Comparison of ENCODE assay signal across 35 cellular contexts in genomic region chr3:107654218-107654617, GRCh38.
"Had no signal": no experiment of that assay in that cellular context is flagged by ENCODE, and none has a peak within 500 bp of the region (broad histone marks: within the 10 kb centered on the region; RNA-seq: fewer than 3 reads in every experiment).

No MANE protein-coding gene starts in this region.

- H3K27ac ChIP-seq: brain microvascular endothelial cell, esophagus muscularis mucosa, foreskin keratinocyte, gastrocnemius medialis, heart left ventricle, WERI-Rb-1 had no signal

- H3K36me3 ChIP-seq: brain microvascular endothelial cell, esophagus muscularis mucosa, gastrocnemius medialis, heart left ventricle, WERI-Rb-1 had no signal

- H3K4me3 Mint-ChIP-seq: activated B cell treated with CpG ODN at 0.5 μM for 24 hours; activated CD8-positive, alpha-beta T cell treated with anti-CD3 and anti-CD28 coated beads for 36 hours; activated naive CD8-positive, alpha-beta T cell treated with anti-CD3 and anti-CD28 coated beads, Interleukin-2, amount 10 ng/mL, durations not matched to agents 7 days and 5 days; activated T-cell treated with anti-CD3 and anti-CD28 coated beads, Interleukin-2, amount 50 U/mL, for 4 hours; activated T-helper 17 cell treated with anti-CD3 and anti-CD28 coated beads, Interleukin-2, amount 50 U/mL, for 72 hours; effector memory CD8-positive, alpha-beta T cell; T-helper 17 cell; T-helper 2 cell treated with Interferon-gamma antibody and Interleukin-4, amounts not matched to agents 5 μg/mL and 100 μg/mL, for 36 hours had no signal

- H3K9me3 ChIP-seq: esophagus muscularis mucosa, gastrocnemius medialis, heart left ventricle had no signal

- H3K4me3 ChIP-seq: esophagus muscularis mucosa, gastrocnemius medialis, heart left ventricle had no signal

- H3K27ac Mint-ChIP-seq: activated B cell treated with CpG ODN at 0.5 μM for 24 hours; activated CD8-positive, alpha-beta T cell treated with anti-CD3 and anti-CD28 coated beads for 36 hours; activated naive CD4-positive, alpha-beta T cell treated with anti-CD3 and anti-CD28 coated beads, Interleukin-2, amount 50 U/mL, for 72 hours; activated naive CD8-positive, alpha-beta T cell treated with anti-CD3 and anti-CD28 coated beads, Interleukin-2, amount 10 ng/mL, durations not matched to agents 7 days and 5 days; activated T-helper 17 cell treated with anti-CD3 and anti-CD28 coated beads, Interleukin-2, amount 50 U/mL, for 72 hours; effector memory CD8-positive, alpha-beta T cell; T-helper 17 cell; T-helper 2 cell treated with Interferon-gamma antibody and Interleukin-4, amounts not matched to agents 5 μg/mL and 100 μg/mL, for 36 hours had no signal

- FAIRE-seq: astrocyte, colon had no signal

- ATAC-seq: activated CD4-positive, CD25-positive, alpha-beta regulatory T cell treated with anti-CD3 and anti-CD28 coated beads, Interleukin-2, amount 50 U/mL, for 24 hours; activated CD8-positive, alpha-beta T cell treated with anti-CD3 and anti-CD28 coated beads for 36 hours; activated naive CD4-positive, alpha-beta T cell treated with anti-CD3 and anti-CD28 coated beads, Interleukin-2, amount 50 U/mL, for 72 hours; activated T-cell treated with anti-CD3 and anti-CD28 coated beads, Interleukin-2, amount 50 U/mL, for 4 hours; activated T-helper 17 cell treated with anti-CD3 and anti-CD28 coated beads, Interleukin-2, amount 50 U/mL, for 72 hours; effector memory CD8-positive, alpha-beta T cell; foreskin keratinocyte; gastrocnemius medialis; heart left ventricle; T-helper 17 cell had no signal

- H3K9me3 Mint-ChIP-seq: activated B cell treated with CpG ODN at 0.5 μM for 24 hours; activated CD8-positive, alpha-beta T cell treated with anti-CD3 and anti-CD28 coated beads for 36 hours; activated naive CD4-positive, alpha-beta T cell treated with anti-CD3 and anti-CD28 coated beads, Interleukin-2, amount 50 U/mL, for 72 hours; activated T-cell treated with anti-CD3 and anti-CD28 coated beads, Interleukin-2, amount 50 U/mL, for 4 hours; activated T-helper 17 cell treated with anti-CD3 and anti-CD28 coated beads, Interleukin-2, amount 50 U/mL, for 72 hours; effector memory CD8-positive, alpha-beta T cell; T-helper 2 cell treated with Interferon-gamma antibody and Interleukin-4, amounts not matched to agents 5 μg/mL and 100 μg/mL, for 36 hours had no signal

- DNase-seq: activated B cell treated with CpG ODN at 0.5 μM for 24 hours; activated CD4-positive, alpha-beta T cell treated with anti-CD3 and anti-CD28 coated beads for 48 hours; activated CD4-positive, alpha-beta T cell treated with anti-CD3 and anti-CD28 coated beads, Interleukin-2, amount 50 U/mL, for 1 hour; activated CD4-positive, alpha-beta T cell treated with anti-CD3 and anti-CD28 coated beads, Interleukin-2, amount 50 U/mL, for 48 hours; activated CD8-positive, alpha-beta memory T cell treated with anti-CD3 and anti-CD28 coated beads for 24 hours; activated CD8-positive, alpha-beta T cell treated with anti-CD3 and anti-CD28 coated beads for 36 hours; activated effector memory CD4-positive, alpha-beta T cell treated with Interleukin-2 at 50 U/mL for 16 hours; activated gamma-delta T cell treated with Interleukin-2 at 50 U/mL for 16 hours; activated naive CD4-positive, alpha-beta T cell treated with Interleukin-2 at 50 U/mL for 16 hours; activated naive CD8-positive, alpha-beta T cell treated with anti-CD3 and anti-CD28 coated beads, Interleukin-2, amount 10 ng/mL, durations not matched to agents 7 days and 5 days; activated T-cell treated with anti-CD3 and anti-CD28 coated beads, Interleukin-2, amount 50 U/mL, for 4 hours; amniotic stem cell; anterior cingulate cortex; brain microvascular endothelial cell; caudate nucleus; cortex of kidney; dermis blood vessel endothelial cell; effector CD4-positive, alpha-beta T cell; effector memory CD8-positive, alpha-beta T cell; erythroblast; foreskin keratinocyte; gastrocnemius medialis; glutamatergic neuron; heart left ventricle; T-helper 1 cell; T-helper 17 cell; T1000; WERI-Rb-1 had no signal

- H3K27me3 Mint-ChIP-seq: activated B cell treated with CpG ODN at 0.5 μM for 24 hours; activated CD8-positive, alpha-beta T cell treated with anti-CD3 and anti-CD28 coated beads for 36 hours; activated naive CD8-positive, alpha-beta T cell treated with anti-CD3 and anti-CD28 coated beads, Interleukin-2, amount 10 ng/mL, durations not matched to agents 7 days and 5 days; activated T-helper 17 cell treated with anti-CD3 and anti-CD28 coated beads, Interleukin-2, amount 50 U/mL, for 72 hours; effector memory CD8-positive, alpha-beta T cell; T-helper 17 cell had no signal

- H3K27me3 ChIP-seq: brain microvascular endothelial cell, esophagus muscularis mucosa, foreskin keratinocyte, gastrocnemius medialis, heart left ventricle had no signal
